1 cellular context compared by ENCODE assay signal in genomic region chr17:28865946-28866752, GRCh38.
A peak's percentile ranks its signal among the peaks of the same experiment; 100 is the strongest.
TF ChIP-seq lines count a peak whose summit lies in the region.

No MANE protein-coding gene starts in this region.

TF ChIP-seq in GM12878, 131 proteins besides CTCF, POLR2A, EP300 and RAD21:
- TF ChIP-seq IRF4 (IDR thresholded peaks at IDR 0.05; ENCODE audit: low read depth, low read length) (0 out of 2 replicates have a peak, but pooled peaks have one; percentile 31), CREB1 (IDR thresholded peaks at IDR 0.05; ENCODE audit: low read depth) (no peak), REST (IDR thresholded peaks at IDR 0.05; ENCODE audit: low read depth, low read length) (no peak), ATF2 (IDR thresholded peaks at IDR 0.05; ENCODE audit: low read length) (no peak), PAX8 (IDR thresholded peaks at IDR 0.05) (no peak), RUNX3 (IDR thresholded peaks at IDR 0.05; ENCODE audit: low read length) (no peak; the same call in 1 of the 2 replicates), BHLHE40 (IDR thresholded peaks at IDR 0.05; ENCODE audit: borderline replicate concordance in 1 of 2, low read depth in 2 of 2, low read length in 1 of 2) (no peak), NR2F1 (conservative IDR thresholded peaks at IDR 0.05) (no peak), CHD4 (IDR thresholded peaks at IDR 0.05) (no peak), CREM (IDR thresholded peaks at IDR 0.05; ENCODE audit: low read depth) (no peak), SREBF2 (IDR thresholded peaks at IDR 0.05; ENCODE audit: low read length) (no peak), RFX5 (IDR thresholded peaks at IDR 0.05; ENCODE audit: low read depth, low read length) (no peak), SIN3A (IDR thresholded peaks at IDR 0.05; ENCODE audit: low read depth, low read length) (no peak), BMI1 (IDR thresholded peaks at IDR 0.05; ENCODE audit: borderline replicate concordance) (no peak), MAX (IDR thresholded peaks at IDR 0.05; ENCODE audit: low read depth, low read length) (no peak), ATF3 (IDR thresholded peaks at IDR 0.05; ENCODE audit: borderline replicate concordance, extremely low read depth, low read depth, low read length) (no peak), RCOR1 (conservative IDR thresholded peaks at IDR 0.05; ENCODE audit: low read depth, low read length) (no peak), SREBF1 (IDR thresholded peaks at IDR 0.05; ENCODE audit: low read length) (no peak), SPI1 (IDR thresholded peaks at IDR 0.05; ENCODE audit: borderline replicate concordance, insufficient read depth, low read depth, low read length) (peak; percentile 47; the same call in 1 of the 2 replicates), PRDM15 (CRISPR knock-in tag; IDR thresholded peaks at IDR 0.05) (no peak), HDAC2 (IDR thresholded peaks at IDR 0.05) (no peak), BCL3 (IDR thresholded peaks at IDR 0.05; ENCODE audit: borderline replicate concordance, insufficient read depth, low read depth, low read length, poor library complexity, severe bottlenecking) (no peak), MEF2B (IDR thresholded peaks at IDR 0.05; ENCODE audit: partially characterized antibody, poor library complexity, severe bottlenecking) (no peak), NBN (IDR thresholded peaks at IDR 0.05) (no peak), POLR2AphosphoS5 (IDR thresholded peaks at IDR 0.05; ENCODE audit: low read length) (0 out of 2 replicates have a peak, but pooled peaks have one; percentile 28), POU2F2 (IDR thresholded peaks at IDR 0.05; ENCODE audit: borderline replicate concordance, low read depth, low read length) (peak; percentile 96), MXI1 (IDR thresholded peaks at IDR 0.05; ENCODE audit: low read depth, low read length) (peak; percentile 39; the same call in 1 of the 2 replicates), KDM1A (IDR thresholded peaks at IDR 0.05; ENCODE audit: borderline replicate concordance) (no peak), MYB (IDR thresholded peaks at IDR 0.05; ENCODE audit: borderline replicate concordance, low read depth, low read length) (no peak), CBFB (IDR thresholded peaks at IDR 0.05; ENCODE audit: low read depth) (no peak), ETV6 (conservative IDR thresholded peaks at IDR 0.05 in 1 of 2, IDR thresholded peaks at IDR 0.05 in 1 of 2; ENCODE audit: borderline replicate concordance in 1 of 2, low read depth in 1 of 2) (no peak; a peak in 1 of 4 replicates), ZSCAN29 (IDR thresholded peaks at IDR 0.05) (no peak), IRF5 (IDR thresholded peaks at IDR 0.05; ENCODE audit: borderline replicate concordance) (no peak), JUNB (IDR thresholded peaks at IDR 0.05) (no peak)
